In the genomic region with DNA sequence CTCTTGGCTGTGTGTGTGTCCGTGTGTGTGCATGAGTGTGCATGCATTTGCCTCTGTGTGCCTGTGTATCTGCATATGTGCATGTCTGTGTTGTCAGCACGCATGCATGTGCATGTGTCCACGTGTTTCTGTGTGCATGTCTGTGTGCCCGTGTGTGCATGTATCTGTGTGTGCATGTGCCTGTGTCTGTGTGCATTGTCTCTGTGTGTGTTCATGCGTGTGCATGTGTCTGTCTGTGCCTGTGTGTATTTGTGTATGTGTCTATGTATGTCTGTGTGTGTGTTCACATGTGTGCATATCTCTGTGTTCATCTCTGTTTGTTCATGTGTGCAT, we compare ENCODE assay signal across 1 cellular context.
TF ChIP-seq lines count a peak whose summit lies in the region.

No MANE protein-coding gene starts in this region.

TF ChIP-seq in K562, 482 proteins besides CTCF, POLR2A, EP300 and RAD21:
- TF ChIP-seq, protein P1, sequence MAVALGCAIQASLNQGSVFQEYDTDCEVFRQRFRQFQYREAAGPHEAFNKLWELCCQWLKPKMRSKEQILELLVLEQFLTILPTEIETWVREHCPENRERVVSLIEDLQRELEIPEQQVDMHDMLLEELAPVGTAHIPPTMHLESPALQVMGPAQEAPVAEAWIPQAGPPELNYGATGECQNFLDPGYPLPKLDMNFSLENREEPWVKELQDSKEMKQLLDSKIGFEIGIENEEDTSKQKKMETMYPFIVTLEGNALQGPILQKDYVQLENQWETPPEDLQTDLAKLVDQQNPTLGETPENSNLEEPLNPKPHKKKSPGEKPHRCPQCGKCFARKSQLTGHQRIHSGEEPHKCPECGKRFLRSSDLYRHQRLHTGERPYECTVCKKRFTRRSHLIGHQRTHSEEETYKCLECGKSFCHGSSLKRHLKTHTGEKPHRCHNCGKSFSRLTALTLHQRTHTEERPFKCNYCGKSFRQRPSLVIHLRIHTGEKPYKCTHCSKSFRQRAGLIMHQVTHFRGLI (CRISPR knock-in tag; IDR thresholded peaks at IDR 0.05), result no peak
- TF ChIP-seq, protein P2, sequence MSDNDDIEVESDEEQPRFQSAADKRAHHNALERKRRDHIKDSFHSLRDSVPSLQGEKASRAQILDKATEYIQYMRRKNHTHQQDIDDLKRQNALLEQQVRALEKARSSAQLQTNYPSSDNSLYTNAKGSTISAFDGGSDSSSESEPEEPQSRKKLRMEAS (CRISPR knock-in tag; IDR thresholded peaks at IDR 0.05), result 0 out of 2 replicates have a peak, but pooled peaks have one; percentile 19
